ENCODE assay signal across 8 cellular contexts in genomic region chr4:102827674-102828496, GRCh38.
DNase-seq lines count a peak whose midpoint lies in the region; ATAC-seq and FAIRE-seq lines count a peak whose summit lies in the region.

No MANE protein-coding gene starts in this region.

- ATAC-seq in GM19043 (IDR thresholded peaks at IDR 0.05; ENCODE audit: low read depth, unreplicated experiment): peak; percentile 76
- ATAC-seq in HG03342 (IDR thresholded peaks at IDR 0.05; ENCODE audit: unreplicated experiment): peak; percentile 80

- DNase-seq in AML-193 (lab: John Stamatoyannopoulos, UW): peak; percentile 98 to 99
- DNase-seq in NCI-H345 treated with DMSO at 0.1 percent for 48 hours (lab: John Stamatoyannopoulos, UW; ENCODE audit: unreplicated experiment): peak; percentile 95
- DNase-seq in activated CD4-positive, CD25-positive, alpha-beta regulatory T cell treated with anti-CD3 and anti-CD28 coated beads, Interleukin-2, amount 50 U/mL, for 16 hours (ENCODE audit: low read depth, low spot score): peak; percentile 97
- DNase-seq in cerebellar nuclear complex (lab: John Stamatoyannopoulos, UW): peak; percentile 93
- peak; percentile 98 for DNase-seq in stimulated activated CD4-positive, alpha-beta T cell treated with anti-CD3 and anti-CD28 coated beads, Interleukin-12 subunit alpha, Interleukin-12 subunit beta, amount 100 ng/mL, for 24 hours (ENCODE audit: low read depth in 2 of 2)

- peak; percentile 33 for FAIRE-seq in islet of Langerhans (lab: Jason Lieb, UNC)

Comparison
In these comparisons a context has a peak if more than half of its experiments do, and no peak if none do; other contexts are left out.
1. Peak in every context shown above with its lines: DNase-seq and ATAC-seq.